27 cellular contexts compared by ENCODE assay signal in the genomic region with DNA sequence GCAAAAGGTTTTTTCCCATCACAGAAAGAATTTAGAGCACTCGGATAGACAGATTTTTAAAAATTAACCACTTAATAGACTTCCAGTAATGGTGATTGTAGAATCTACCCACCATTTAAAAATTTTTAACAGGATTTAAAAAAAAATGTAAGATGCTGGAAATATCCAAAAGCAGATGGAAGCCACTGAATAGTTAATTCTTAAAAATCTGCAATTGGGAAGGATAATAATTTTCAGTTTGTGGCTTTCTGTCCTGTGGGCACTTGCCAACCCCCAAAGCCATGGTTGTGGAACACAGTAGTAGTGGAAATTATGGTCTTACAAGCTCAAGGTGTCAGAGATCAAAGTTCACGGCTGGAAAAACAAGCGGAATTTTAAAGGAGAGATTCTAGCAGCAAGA.
"Had no signal": no experiment of that assay in that cellular context is flagged by ENCODE, and none has a peak within 500 bp of the region (broad histone marks: within the 10 kb centered on the region; RNA-seq: fewer than 3 reads in every experiment).

No MANE protein-coding gene starts in this region.

- H3K27me3 ChIP-seq: adrenal gland, ascending aorta, breast epithelium, cardiac muscle cell, colonic mucosa, esophagus squamous epithelium, gastroesophageal sphincter had no signal

- H3K9me3 ChIP-seq: adrenal gland, ascending aorta, breast epithelium, colonic mucosa, esophagus squamous epithelium, gastroesophageal sphincter had no signal

- DNase-seq: activated CD4-positive, alpha-beta memory T cell treated with anti-CD3 and anti-CD28 coated beads for 36 hours; activated CD4-positive, alpha-beta T cell treated with anti-CD3 and anti-CD28 coated beads for 36 hours; activated CD4-positive, CD25-positive, alpha-beta regulatory T cell; activated CD4-positive, CD25-positive, alpha-beta regulatory T cell treated with anti-CD3 and anti-CD28 coated beads, Interleukin-2, amount 50 U/mL, for 72 hours; activated CD8-positive, alpha-beta memory T cell treated with anti-CD3 and anti-CD28 coated beads, Interleukin-2, amount 10 ng/mL, durations not matched to agents 7 days and 5 days; activated CD8-positive, alpha-beta memory T cell treated with anti-CD3 and anti-CD28 coated beads, Interleukin-2, amount 50 U/mL, for 4 hours; activated CD8-positive, alpha-beta T cell treated with anti-CD3 and anti-CD28 coated beads, Interleukin-2, amount 10 ng/mL, durations not matched to agents 7 days and 5 days; activated effector memory CD4-positive, alpha-beta T cell treated with anti-CD3 and anti-CD28 coated beads, Interleukin-2, amount 50 U/mL, for 16 hours; activated naive CD4-positive, alpha-beta T cell treated with anti-CD3 and anti-CD28 coated beads for 36 hours; activated naive CD8-positive, alpha-beta T cell treated with anti-CD3 and anti-CD28 coated beads for 36 hours; activated naive CD8-positive, alpha-beta T cell treated with anti-CD3 and anti-CD28 coated beads, Interleukin-2, amount 50 U/mL, for 24 hours; activated T-cell treated with anti-CD3 and anti-CD28 coated beads, Interleukin-2, amount 50 U/mL, for 1 hour; activated T-cell treated with anti-CD3 and anti-CD28 coated beads, Interleukin-2, amount 50 U/mL, for 48 hours; adrenal gland; central memory CD4-positive, alpha-beta T cell; cerebellar nuclear complex; colonic mucosa; effector CD8-positive, alpha-beta T cell; esophagus squamous epithelium; foreskin melanocyte; head of caudate nucleus; T-helper 2 cell had no signal

- ATAC-seq: activated CD4-positive, alpha-beta T cell treated with anti-CD3 and anti-CD28 coated beads for 36 hours; activated CD8-positive, alpha-beta memory T cell treated with anti-CD3 and anti-CD28 coated beads, Interleukin-2, amount 10 ng/mL, durations not matched to agents 7 days and 5 days; activated CD8-positive, alpha-beta T cell treated with anti-CD3 and anti-CD28 coated beads, Interleukin-2, amount 10 ng/mL, durations not matched to agents 7 days and 5 days; activated naive CD8-positive, alpha-beta T cell treated with anti-CD3 and anti-CD28 coated beads, Interleukin-2, amount 50 U/mL, for 24 hours; gastroesophageal sphincter had no signal

- H3K27ac ChIP-seq: adrenal gland, ascending aorta, breast epithelium, cardiac muscle cell, colonic mucosa, epithelial cell of prostate, esophagus squamous epithelium, gastroesophageal sphincter had no signal

- H3K36me3 ChIP-seq: adrenal gland, ascending aorta, breast epithelium, cardiac muscle cell, colonic mucosa, esophagus squamous epithelium, gastroesophageal sphincter had no signal

- H3K4me3 ChIP-seq: adrenal gland, ascending aorta, breast epithelium, cardiac muscle cell, colonic mucosa, esophagus squamous epithelium, gastroesophageal sphincter had no signal

- H3K4me1 ChIP-seq: adrenal gland, ascending aorta, breast epithelium, colonic mucosa, esophagus squamous epithelium, gastroesophageal sphincter had no signal
